Comparison of ENCODE assay signal across 8 cellular contexts in genomic region chr3:130748520-130748919, GRCh38. TPM values are rescaled to one million over a fixed set of nuclear protein-coding genes. Genes with fewer than 3 reads are reported as not detected.
DNase-seq lines count a peak whose midpoint lies in the region; ATAC-seq, FAIRE-seq and TF ChIP-seq lines count a peak whose summit lies in the region.

No MANE protein-coding gene starts in this region.

- CTCF ChIA-PET in OCI-LY7 (lab: Charles Lee; ENCODE audit: unreplicated experiment) = no interaction called here

- in situ Hi-C loops in gastrocnemius medialis (cut with MboI; ENCODE audit: low sequenced_read_pairs in 4 of 4) = no loop called here

- H3K9me3 ChIP-seq in OCI-LY7 (ENCODE audit: low read length) (no peaks in the 10 kb centered on the region), endocrine pancreas (ENCODE audit: control insufficient read depth, low read length) (no peaks in the 10 kb centered on the region), gastrocnemius medialis (no peaks in the 10 kb centered on the region)

- H3K4me1 ChIP-seq in OCI-LY7 (ENCODE audit: insufficient read depth, low read length, poor library complexity, severe bottlenecking) (peaks cover 31% of the 10 kb centered on the region), endocrine pancreas (ENCODE audit: control insufficient read depth, insufficient read depth, low read length) (peaks cover 26% of the 10 kb centered on the region), gastrocnemius medialis (peaks cover 26 to 34% of the 10 kb centered on the region in 2 donors)

- peak overlapping the region; percentile 75 for H3K4me3 ChIP-seq in OCI-LY7 (ENCODE audit: low read depth, low read length, poor library complexity, severe bottlenecking)
- peak overlapping the region; percentile 70 for H3K4me3 ChIP-seq in endocrine pancreas (ENCODE audit: control insufficient read depth, insufficient read depth, low read length)
- peak overlapping the region in 1 of 4 donors; percentile 89 for H3K4me3 ChIP-seq in gastrocnemius medialis

- no TSS peak for BruUV-seq in OCI-LY7 (replicated peaks; lab: Mats Ljungman, UMichigan)

- FAIRE-seq in G401.6 (lab: Jason Lieb, UNC) = peak; percentile 45

- H4K20me1 ChIP-seq in OCI-LY7 (ENCODE audit: insufficient read depth, low read length) = no peaks in the 10 kb centered on the region; the same call in 1 of the 2 replicates

- H3K27ac ChIP-seq in OCI-LY7 (ENCODE audit: low read depth, low read length, poor library complexity, severe bottlenecking) = no peak overlapping the region
- H3K27ac ChIP-seq in gastrocnemius medialis = peak overlapping the region in 3 of 4 donors; percentile 70 to 93 (median 92)

- no peak for TF ChIP-seq CTCF in OCI-LY7 (conservative IDR thresholded peaks at IDR 0.05; ENCODE audit: low read length)
- TF ChIP-seq CTCF in gastrocnemius medialis (IDR thresholded peaks at IDR 0.05 in 4 of 5, conservative IDR thresholded peaks at IDR 0.05 in 1 of 5) = no peak

- peak overlapping the region; percentile 94 for H2AFZ ChIP-seq in OCI-LY7 (ENCODE audit: low read length)

- H3K9ac ChIP-seq in endocrine pancreas (ENCODE audit: control insufficient read depth, insufficient read depth, low read length) = no peak overlapping the region

- H3K36me3 ChIP-seq in OCI-LY7 (ENCODE audit: insufficient read depth, low read length) = peaks cover 16% of the 10 kb centered on the region; the same call in 1 of the 2 replicates
- H3K36me3 ChIP-seq in endocrine pancreas (ENCODE audit: control insufficient read depth, insufficient read depth, low read length) = no peaks in the 10 kb centered on the region
- peaks cover 0 to 6% of the 10 kb centered on the region in 2 donors for H3K36me3 ChIP-seq in gastrocnemius medialis

- no peaks in the 10 kb centered on the region for H3K27me3 ChIP-seq in endocrine pancreas (ENCODE audit: control insufficient read depth, insufficient read depth, low read length)
- no peaks in the 10 kb centered on the region for H3K27me3 ChIP-seq in gastrocnemius medialis

- ATAC-seq in gastrocnemius medialis = no peak
- no peak for ATAC-seq in GM19035 (IDR thresholded peaks at IDR 0.05; ENCODE audit: unreplicated experiment)
- no peak for ATAC-seq in HG03342 (IDR thresholded peaks at IDR 0.05; ENCODE audit: unreplicated experiment)

- TF ChIP-seq POLR2A in gastrocnemius medialis (IDR thresholded peaks at IDR 0.05) = no peak

- no peaks in the 10 kb centered on the region for H3K9me2 ChIP-seq in OCI-LY7 (ENCODE audit: insufficient read depth, low read length)

- POLR2A ChIA-PET in OCI-LY7 (lab: Charles Lee) = interaction anchor here (0.6 to 1.9 kb wide), 5 partner anchors 10 to 1068 kb away, joined by 3 to 6 read pairs (median 5); partner anchors contain the start of gene ATP2C1

- peak overlapping the region; percentile 64 for H3K4me2 ChIP-seq in OCI-LY7 (ENCODE audit: low read length)

- H3K79me2 ChIP-seq in OCI-LY7 (ENCODE audit: insufficient read depth, low read depth, low read length) = peaks cover 29% of the 10 kb centered on the region

- DNase-seq in OCI-LY7 (ENCODE audit: low spot score) (no peak), gastrocnemius medialis (no peak), NCI-H2081 treated with DMSO at 0.1 percent for 48 hours (lab: John Stamatoyannopoulos, UW) (no peak), NCI-H1417 treated with DMSO at 0.1 percent for 48 hours (lab: John Stamatoyannopoulos, UW) (no peak)

- intact Hi-C loops in OCI-LY7 (cut with micrococcal nuclease; ENCODE audit: unreplicated experiment) = loop anchor here (5.0 kb wide), 2 partner anchors 279 to 754 kb away; partner anchors contain the start of genes ASTE1, MRPL3 and NEK11
- intact Hi-C loops in gastrocnemius medialis (cut with DNase I; ENCODE audit: low total_unique reads) = loop anchor here (5.0 kb wide), 1 partner anchor 1669 kb away; the partner anchor contains the start of gene DNAJC13

RNA-seq across cellular contexts. Expression of gene PIK3R4, which starts 1.9 kb away (rescaled TPM):
- total RNA-seq in OCI-LY7 (2014; rRNA removed; shearing (Covaris generic)) = 25.0 and 30.3 TPM in 2 replicates
- total RNA-seq in OCI-LY7 (2022) (26.5 and 28.7 TPM in 2 replicates), gastrocnemius medialis (10 to 100 TPM; 14.0 to 25.0 (median 17.7) TPM)
